Comparison of ENCODE assay signal across 8 cellular contexts in genomic region chr2:80168037-80168436, GRCh38.
"Had no signal": no experiment of that assay in that cellular context is flagged by ENCODE, and none has a peak within 500 bp of the region (broad histone marks: within the 10 kb centered on the region; RNA-seq: fewer than 3 reads in every experiment).

No MANE protein-coding gene starts in this region.

- H3K4me3 ChIP-seq: GM23248 had no signal

- DNase-seq: GM23248, GOT3, H9, HCEC 1CT, IMR-90, KBM-7 had no signal

- H3K27ac ChIP-seq: GM23248, HL-60, KMS-11 had no signal
